ENCODE assay signal across 9 cellular contexts in the genomic region with DNA sequence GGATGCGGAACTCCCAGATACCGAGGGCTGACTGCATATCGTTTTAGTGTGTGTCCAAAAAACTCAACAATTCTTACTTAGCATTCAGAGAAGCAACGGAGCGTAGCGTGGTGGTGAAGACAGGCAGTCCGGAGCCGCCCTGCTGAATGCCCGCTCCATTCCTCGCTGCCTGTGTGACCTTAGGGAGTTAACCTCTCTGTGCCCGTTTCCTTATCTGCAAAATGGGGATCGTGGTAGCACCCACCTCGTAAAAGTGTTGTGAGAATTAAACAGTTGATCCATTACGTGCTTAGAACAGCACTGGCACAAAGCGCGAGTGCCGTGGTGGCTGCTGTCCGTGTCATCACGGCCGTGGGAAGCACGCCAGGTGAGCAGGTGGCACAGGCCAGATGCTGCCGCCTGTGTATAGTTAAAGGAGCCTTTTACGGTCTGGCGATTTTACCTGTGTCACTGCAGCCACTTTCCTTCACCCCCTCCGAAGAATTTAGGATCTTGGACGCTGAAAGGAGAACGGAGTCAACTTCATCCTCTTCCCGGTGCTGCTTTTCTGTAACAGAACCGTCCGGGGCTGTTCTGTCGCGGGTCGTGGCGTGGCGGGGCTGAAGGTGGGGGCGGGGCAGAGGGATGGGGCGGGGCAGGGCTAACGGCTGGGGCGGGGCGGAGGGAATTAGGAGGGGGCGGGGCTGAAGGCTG. TPM values are rescaled to one million over a fixed set of nuclear protein-coding genes. Genes with fewer than 3 reads are reported as not detected.
DNase-seq lines count a peak whose midpoint lies in the region; ATAC-seq, FAIRE-seq and TF ChIP-seq lines count a peak whose summit lies in the region.
"Had no signal": no experiment of that assay in that cellular context is flagged by ENCODE, and none has a peak within 500 bp of the region (broad histone marks: within the 10 kb centered on the region; RNA-seq: fewer than 3 reads in every experiment).

No MANE protein-coding gene starts in this region.

- intact Hi-C loops in GM12878 (cut with micrococcal nuclease; ENCODE audit: unreplicated experiment): loop anchor here (1.0 to 10.0 kb wide), 3 partner anchors 76 to 554 kb away; partner anchors contain the start of gene LRP2BP

- no peak for TF ChIP-seq POLR2A in GM12878 (IDR thresholded peaks at IDR 0.05; ENCODE audit: low read depth, low read length)

- TF ChIP-seq CTCF in GM12878 (IDR thresholded peaks at IDR 0.05 in 2 of 3, conservative IDR thresholded peaks at IDR 0.05 in 1 of 3; ENCODE audit: control insufficient read depth in 2 of 3, extremely low read depth in 1 of 3, insufficient read depth in 1 of 3, low read depth in 3 of 3, low read length in 3 of 3): no peak

- H3K4me3 ChIP-seq in GM08714 (ENCODE audit: low read length): peak overlapping the region; percentile 66; the same call in 1 of the 2 replicates
- H3K4me3 ChIP-seq in GM12878: peak overlapping the region; percentile 74
- H3K4me3 ChIP-seq in iPS DF 6.9 (ENCODE audit: low read length): peak overlapping the region; percentile 55; the same call in 1 of the 2 replicates

- peak overlapping the region; percentile 83 for H3K4me2 ChIP-seq in GM12878 (ENCODE audit: control insufficient read depth, insufficient read depth)

- H3K79me2 ChIP-seq in GM12878 (ENCODE audit: control insufficient read depth, insufficient read depth, low read length): no peaks in the 10 kb centered on the region; the same call in none of the 2 replicates

- no peaks in the 10 kb centered on the region; the same call in 2 of the 3 replicates for H3K9me3 ChIP-seq in GM12878 (replicated peaks; ENCODE audit: control insufficient read depth, insufficient read depth, low read length)
- H3K9me3 ChIP-seq in iPS DF 6.9 (ENCODE audit: control insufficient read depth, insufficient read depth, low read length): no peaks in the 10 kb centered on the region

- ATAC-seq in HG02970 (IDR thresholded peaks at IDR 0.05; ENCODE audit: low FRiP score, unreplicated experiment): peak; percentile 25
- peak; percentile 10 for ATAC-seq in GM12878
- no peak for ATAC-seq in HG02610 (IDR thresholded peaks at IDR 0.05; ENCODE audit: unreplicated experiment)

- DNase-seq in RPMI8226 (peak; percentile 74), GM12878 (ENCODE audit: low read depth, low spot score) (no peak), iPS DF 6.9 (ENCODE audit: low read depth, low spot score) (no peak), retina (peak; percentile 78), DMS114 treated with DMSO at 0.1 percent for 48 hours (lab: John Stamatoyannopoulos, UW; ENCODE audit: unreplicated experiment) (no peak)

- FAIRE-seq in GM12878 (lab: Jason Lieb, UNC): peak; percentile 86
- FAIRE-seq: colon had no signal

- no peak for TF ChIP-seq EP300 in GM12878 (IDR thresholded peaks at IDR 0.05; ENCODE audit: borderline replicate concordance in 1 of 2, control insufficient read depth in 1 of 2, low read depth in 2 of 2, low read length in 2 of 2)

- H3K9ac ChIP-seq in GM12878 (ENCODE audit: control insufficient read depth, insufficient read depth, low read length): peak overlapping the region; percentile 40; the same call in 1 of the 2 replicates

- peaks cover 13% of the 10 kb centered on the region for H3K4me1 ChIP-seq in GM12878 (ENCODE audit: control insufficient read depth, insufficient read depth, low read length)
- no peaks in the 10 kb centered on the region for H3K4me1 ChIP-seq in iPS DF 6.9 (ENCODE audit: control insufficient read depth, insufficient read depth, low read length)

- in situ Hi-C loops in GM12878 (cut with MboI): no loop called here

- H3K36me3 ChIP-seq in GM12878 (ENCODE audit: control insufficient read depth in 2 of 2, insufficient read depth in 2 of 2, low read length in 1 of 2) (no peaks in the 10 kb centered on the region), iPS DF 6.9 (ENCODE audit: control insufficient read depth, insufficient read depth, low read length) (no peaks in the 10 kb centered on the region)

- POLR2A ChIA-PET in GM12878 (lab: Charles Lee): no interaction called here

- RAD21 ChIA-PET in GM12878 (lab: Charles Lee; ENCODE audit: unreplicated experiment): no interaction called here

- peak overlapping the region; percentile 98 for H2AFZ ChIP-seq in GM12878 (ENCODE audit: control insufficient read depth, low read depth, low read length)

- H3K27ac ChIP-seq in GM12878 (ENCODE audit: control insufficient read depth, insufficient read depth) (no peak overlapping the region), iPS DF 6.9 (ENCODE audit: low read length) (no peak overlapping the region)

- SMC1A ChIA-PET in GM12878 (lab: Charles Lee; ENCODE audit: uncharacterized antibody, unreplicated experiment): no interaction called here

- H3K27me3 ChIP-seq in GM12878 (replicated peaks in 1 of 2; ENCODE audit: control insufficient read depth in 2 of 2, insufficient read depth in 2 of 2, low read length in 1 of 2) (peaks cover 0 to 2% of the 10 kb centered on the region in 2 experiments; a peak in 1 of 4 replicates), iPS DF 6.9 (ENCODE audit: control insufficient read depth, insufficient read depth, low read length) (no peaks in the 10 kb centered on the region; the same call in 1 of the 2 replicates)

- no peaks in the 10 kb centered on the region for H4K20me1 ChIP-seq in GM12878 (ENCODE audit: control insufficient read depth, insufficient read depth)

- TF ChIP-seq RAD21 in GM12878 (IDR thresholded peaks at IDR 0.05; ENCODE audit: insufficient read depth, low read depth, low read length): no peak

- BruUV-seq in GM12878 (replicated peaks; lab: Mats Ljungman, UMichigan): no TSS peak

- CTCF ChIA-PET in GM12878 (lab: Yijun Ruan, JAX): no interaction called here

- WGBS in GM12878 (ENCODE audit: insufficient coverage, insufficient replicate concordance, low lambda C conversion rate, missing lambda C conversion rate): 1% methylated on average over 35 of the region's 41 CpGs
- no CpG with 5 or more reads among the region's 41 CpGs for WGBS in iPS DF 6.9 (ENCODE audit: insufficient coverage, insufficient read length)

TF ChIP-seq in GM12878, 131 proteins besides CTCF, POLR2A, EP300 and RAD21:
- TF ChIP-seq, protein P1, sequence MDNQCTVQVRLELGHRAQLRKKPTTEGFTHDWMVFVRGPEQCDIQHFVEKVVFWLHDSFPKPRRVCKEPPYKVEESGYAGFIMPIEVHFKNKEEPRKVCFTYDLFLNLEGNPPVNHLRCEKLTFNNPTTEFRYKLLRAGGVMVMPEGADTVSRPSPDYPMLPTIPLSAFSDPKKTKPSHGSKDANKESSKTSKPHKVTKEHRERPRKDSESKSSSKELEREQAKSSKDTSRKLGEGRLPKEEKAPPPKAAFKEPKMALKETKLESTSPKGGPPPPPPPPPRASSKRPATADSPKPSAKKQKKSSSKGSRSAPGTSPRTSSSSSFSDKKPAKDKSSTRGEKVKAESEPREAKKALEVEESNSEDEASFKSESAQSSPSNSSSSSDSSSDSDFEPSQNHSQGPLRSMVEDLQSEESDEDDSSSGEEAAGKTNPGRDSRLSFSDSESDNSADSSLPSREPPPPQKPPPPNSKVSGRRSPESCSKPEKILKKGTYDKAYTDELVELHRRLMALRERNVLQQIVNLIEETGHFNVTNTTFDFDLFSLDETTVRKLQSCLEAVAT (IDR thresholded peaks at IDR 0.05): no peak
- TF ChIP-seq PAX5 (IDR thresholded peaks at IDR 0.05; ENCODE audit: borderline replicate concordance, low read depth, low read length): peak; percentile 78

RNA-seq across cellular contexts. Expression of gene CCDC110, which starts 0.9 kb away (rescaled TPM):
- 0.61 and 1.0 TPM in 2 replicates for total RNA-seq in GM12878 (2013; cell fraction: nucleolus; rRNA removed)
- total RNA-seq in GM12878 (2014; rRNA removed) (0.85 and 1.4 TPM in 2 replicates), GM12878 (2014; rRNA removed; fragmentation: Illumina TruSeq; extraction: Trizol) (2.3 TPM in 2 replicates), GM12878 (2021) (1.3 and 1.5 TPM in 2 replicates)
- 0.42 TPM for polyA plus RNA-seq in GM12878 (2011; ENCODE audit: low read depth)
- polyA plus RNA-seq in GM12878 (2011; rRNA removed) (0.35 TPM in 1 of 2 replicates, not detected in the other), GM12878 (2014; fragmentation: Illumina TruSeq; extraction: Trizol) (1.3 and 2.1 TPM in 2 replicates), GM12878 (2014; fragmentation: Nextera tagmentation; extraction: Ambion mirVana) (1 to 10 TPM; 1.2 to 2.1 TPM), GM12878 (2014; rRNA removed) (0.85 and 0.89 TPM in 2 replicates), GM12878 (2016; fragmentation: Nextera tagmentation; extraction: Ambion mirVana) (1 to 10 TPM; 2.4 to 3.1 TPM)
- polyA plus RNA-seq in GM12878 (2011; cell fraction: cytosol; rRNA removed): not detected in 2 replicates
- not detected in 2 replicates for polyA plus RNA-seq in GM12878 (2011; cell fraction: nucleus; rRNA removed)
- polyA plus RNA-seq in GM12878 (2012): 2.2 and 3.8 TPM in 2 replicates
- polyA minus RNA-seq in GM12878 (2011; rRNA and poly(A)+ RNA removed): not detected in 2 replicates
- polyA minus RNA-seq in GM12878 (2011; cell fraction: cytosol; rRNA and poly(A)+ RNA removed): not detected in 2 replicates
- polyA minus RNA-seq in GM12878 (2011; cell fraction: nucleus; rRNA and poly(A)+ RNA removed): not detected in 2 replicates

RNA-seq across cellular contexts. Expression of gene UFSP2, which starts 44.9 kb away (rescaled TPM):
- total RNA-seq in GM12878 (2013; cell fraction: nucleolus; rRNA removed): 28.4 and 32.5 TPM in 2 replicates
- total RNA-seq in GM12878 (2014; rRNA removed) (31.6 and 35.9 TPM in 2 replicates), GM12878 (2014; rRNA removed; fragmentation: Illumina TruSeq; extraction: Trizol) (34.5 and 37.4 TPM in 2 replicates), GM12878 (2021) (23.3 and 25.4 TPM in 2 replicates)
- polyA plus RNA-seq in GM12878 (2011; ENCODE audit: low read depth): 13.8 TPM
- polyA plus RNA-seq in GM12878 (2011; rRNA removed) (53.1 and 91.4 TPM in 2 replicates), GM12878 (2014; fragmentation: Illumina TruSeq; extraction: Trizol) (34.2 and 54.4 TPM in 2 replicates), GM12878 (2014; fragmentation: Nextera tagmentation; extraction: Ambion mirVana) (10 to 100 TPM; 40.9 to 42.5 TPM), GM12878 (2014; rRNA removed) (26.4 and 30.8 TPM in 2 replicates), GM12878 (2016; fragmentation: Nextera tagmentation; extraction: Ambion mirVana) (10 to 100 TPM; 49.0 to 51.5 TPM)
- polyA plus RNA-seq in GM12878 (2011; cell fraction: cytosol; rRNA removed): 23.8 and 27.8 TPM in 2 replicates
- polyA plus RNA-seq in GM12878 (2011; cell fraction: nucleus; rRNA removed): 17.0 and 17.5 TPM in 2 replicates
- 19.6 and 26.0 TPM in 2 replicates for polyA plus RNA-seq in GM12878 (2012)
- 34.9 and 47.2 TPM in 2 replicates for polyA minus RNA-seq in GM12878 (2011; rRNA and poly(A)+ RNA removed)
- polyA minus RNA-seq in GM12878 (2011; cell fraction: cytosol; rRNA and poly(A)+ RNA removed): 13.0 and 16.0 TPM in 2 replicates
- 11.2 and 12.8 TPM in 2 replicates for polyA minus RNA-seq in GM12878 (2011; cell fraction: nucleus; rRNA and poly(A)+ RNA removed)

Comparison
In these comparisons a context has a peak if more than half of its experiments do, and no peak if none do; other contexts are left out.
1. DNase-seq: peak in RPMI8226 (single experiment) and retina (single experiment); none in GM12878 (single experiment), iPS DF 6.9 (single experiment) and DMS114 treated with DMSO at 0.1 percent for 48 hours (single experiment).
2. Peak in every context shown above with its lines, with median percentiles within 50 percentile points of each other: H3K4me3 ChIP-seq.